1 cellular context compared by ENCODE assay signal in the genomic region with DNA sequence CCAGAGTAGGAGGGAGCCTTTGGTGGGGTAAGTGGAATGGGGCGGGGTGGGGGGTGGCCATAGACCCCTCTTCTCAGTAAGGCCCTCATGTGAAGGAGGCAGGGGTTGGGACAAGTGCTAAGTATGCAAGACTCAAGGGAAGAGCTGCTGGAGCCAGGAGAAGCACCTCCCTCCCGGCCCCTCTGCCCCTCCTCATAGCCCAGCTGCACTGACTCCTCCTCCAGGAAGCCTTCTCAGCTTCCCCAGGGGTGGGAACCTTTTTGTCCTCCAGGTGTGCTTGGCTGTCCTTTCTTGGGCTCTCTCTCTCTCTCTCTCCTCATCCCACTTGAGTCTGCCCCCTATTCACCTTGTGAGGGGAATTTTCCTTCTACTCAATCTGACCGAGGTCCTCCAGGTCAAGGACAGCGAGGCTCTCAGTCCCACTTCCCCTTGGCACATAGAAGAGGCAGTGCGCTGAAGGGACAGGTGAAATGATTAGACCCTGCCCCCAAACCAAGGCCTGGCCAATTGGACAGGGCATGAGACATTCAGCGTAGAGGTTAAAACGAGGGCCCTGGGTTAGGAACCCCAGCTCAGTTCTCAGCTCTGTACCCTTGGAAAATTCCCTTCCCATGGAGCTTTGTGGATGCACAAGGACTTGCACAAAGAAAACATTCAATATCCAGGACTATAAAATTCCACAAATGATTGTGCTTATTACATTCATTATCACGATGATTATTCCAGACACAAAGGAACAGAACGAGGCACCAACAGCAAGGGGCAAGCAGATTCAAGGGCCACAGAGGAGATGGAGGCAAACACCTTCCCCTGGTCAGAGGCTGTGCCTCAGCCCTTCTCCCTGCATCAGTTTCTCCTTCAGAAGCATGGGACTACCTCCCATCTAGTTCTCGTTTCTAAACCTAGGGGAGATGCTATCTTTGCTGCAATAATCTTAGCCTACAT.
TF ChIP-seq lines count a peak whose summit lies in the region.

No MANE protein-coding gene starts in this region.

TF ChIP-seq in SK-N-SH, 30 proteins besides CTCF, POLR2A, EP300 and RAD21 (continued from another document):
- TF ChIP-seq, protein P1, sequence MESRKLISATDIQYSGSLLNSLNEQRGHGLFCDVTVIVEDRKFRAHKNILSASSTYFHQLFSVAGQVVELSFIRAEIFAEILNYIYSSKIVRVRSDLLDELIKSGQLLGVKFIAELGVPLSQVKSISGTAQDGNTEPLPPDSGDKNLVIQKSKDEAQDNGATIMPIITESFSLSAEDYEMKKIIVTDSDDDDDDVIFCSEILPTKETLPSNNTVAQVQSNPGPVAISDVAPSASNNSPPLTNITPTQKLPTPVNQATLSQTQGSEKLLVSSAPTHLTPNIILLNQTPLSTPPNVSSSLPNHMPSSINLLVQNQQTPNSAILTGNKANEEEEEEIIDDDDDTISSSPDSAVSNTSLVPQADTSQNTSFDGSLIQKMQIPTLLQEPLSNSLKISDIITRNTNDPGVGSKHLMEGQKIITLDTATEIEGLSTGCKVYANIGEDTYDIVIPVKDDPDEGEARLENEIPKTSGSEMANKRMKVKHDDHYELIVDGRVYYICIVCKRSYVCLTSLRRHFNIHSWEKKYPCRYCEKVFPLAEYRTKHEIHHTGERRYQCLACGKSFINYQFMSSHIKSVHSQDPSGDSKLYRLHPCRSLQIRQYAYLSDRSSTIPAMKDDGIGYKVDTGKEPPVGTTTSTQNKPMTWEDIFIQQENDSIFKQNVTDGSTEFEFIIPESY (IDR thresholded peaks at IDR 0.05; ENCODE audit: borderline replicate concordance, low read depth): no peak
- TF ChIP-seq FOXM1 (IDR thresholded peaks at IDR 0.05; ENCODE audit: low read depth) (no peak), CHD2 (IDR thresholded peaks at IDR 0.05; ENCODE audit: low read length, partially characterized antibody) (no peak), RCOR1 (IDR thresholded peaks at IDR 0.05; ENCODE audit: low read length) (no peak), NRF1 (IDR thresholded peaks at IDR 0.05; ENCODE audit: low read depth, low read length) (no peak), EZH2phosphoT487 (IDR thresholded peaks at IDR 0.05; ENCODE audit: borderline replicate concordance, low read depth) (no peak), GATA2 (CRISPR knock-in tag; IDR thresholded peaks at IDR 0.05) (no peak), MEF2A (IDR thresholded peaks at IDR 0.05; ENCODE audit: borderline replicate concordance, low read depth) (no peak), GABPA (IDR thresholded peaks at IDR 0.05; ENCODE audit: low read depth) (no peak), SIN3A (IDR thresholded peaks at IDR 0.05; ENCODE audit: borderline replicate concordance, low read depth, low read length) (no peak), TCF12 (IDR thresholded peaks at IDR 0.05) (no peak), FOXJ3 (CRISPR knock-in tag; IDR thresholded peaks at IDR 0.05) (no peak), RXRA (IDR thresholded peaks at IDR 0.05; ENCODE audit: borderline replicate concordance, low read depth) (no peak), YY1 (IDR thresholded peaks at IDR 0.05; ENCODE audit: low read depth) (no peak)
- TF ChIP-seq, protein P2, sequence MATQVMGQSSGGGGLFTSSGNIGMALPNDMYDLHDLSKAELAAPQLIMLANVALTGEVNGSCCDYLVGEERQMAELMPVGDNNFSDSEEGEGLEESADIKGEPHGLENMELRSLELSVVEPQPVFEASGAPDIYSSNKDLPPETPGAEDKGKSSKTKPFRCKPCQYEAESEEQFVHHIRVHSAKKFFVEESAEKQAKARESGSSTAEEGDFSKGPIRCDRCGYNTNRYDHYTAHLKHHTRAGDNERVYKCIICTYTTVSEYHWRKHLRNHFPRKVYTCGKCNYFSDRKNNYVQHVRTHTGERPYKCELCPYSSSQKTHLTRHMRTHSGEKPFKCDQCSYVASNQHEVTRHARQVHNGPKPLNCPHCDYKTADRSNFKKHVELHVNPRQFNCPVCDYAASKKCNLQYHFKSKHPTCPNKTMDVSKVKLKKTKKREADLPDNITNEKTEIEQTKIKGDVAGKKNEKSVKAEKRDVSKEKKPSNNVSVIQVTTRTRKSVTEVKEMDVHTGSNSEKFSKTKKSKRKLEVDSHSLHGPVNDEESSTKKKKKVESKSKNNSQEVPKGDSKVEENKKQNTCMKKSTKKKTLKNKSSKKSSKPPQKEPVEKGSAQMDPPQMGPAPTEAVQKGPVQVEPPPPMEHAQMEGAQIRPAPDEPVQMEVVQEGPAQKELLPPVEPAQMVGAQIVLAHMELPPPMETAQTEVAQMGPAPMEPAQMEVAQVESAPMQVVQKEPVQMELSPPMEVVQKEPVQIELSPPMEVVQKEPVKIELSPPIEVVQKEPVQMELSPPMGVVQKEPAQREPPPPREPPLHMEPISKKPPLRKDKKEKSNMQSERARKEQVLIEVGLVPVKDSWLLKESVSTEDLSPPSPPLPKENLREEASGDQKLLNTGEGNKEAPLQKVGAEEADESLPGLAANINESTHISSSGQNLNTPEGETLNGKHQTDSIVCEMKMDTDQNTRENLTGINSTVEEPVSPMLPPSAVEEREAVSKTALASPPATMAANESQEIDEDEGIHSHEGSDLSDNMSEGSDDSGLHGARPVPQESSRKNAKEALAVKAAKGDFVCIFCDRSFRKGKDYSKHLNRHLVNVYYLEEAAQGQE (IDR thresholded peaks at IDR 0.05; ENCODE audit: low read depth, low read length): no peak
- TF ChIP-seq, protein P3, sequence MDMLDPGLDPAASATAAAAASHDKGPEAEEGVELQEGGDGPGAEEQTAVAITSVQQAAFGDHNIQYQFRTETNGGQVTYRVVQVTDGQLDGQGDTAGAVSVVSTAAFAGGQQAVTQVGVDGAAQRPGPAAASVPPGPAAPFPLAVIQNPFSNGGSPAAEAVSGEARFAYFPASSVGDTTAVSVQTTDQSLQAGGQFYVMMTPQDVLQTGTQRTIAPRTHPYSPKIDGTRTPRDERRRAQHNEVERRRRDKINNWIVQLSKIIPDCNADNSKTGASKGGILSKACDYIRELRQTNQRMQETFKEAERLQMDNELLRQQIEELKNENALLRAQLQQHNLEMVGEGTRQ (IDR thresholded peaks at IDR 0.05; ENCODE audit: borderline replicate concordance, low read depth, low read length): no peak
